1 cellular context compared by ENCODE assay signal in the genomic region with DNA sequence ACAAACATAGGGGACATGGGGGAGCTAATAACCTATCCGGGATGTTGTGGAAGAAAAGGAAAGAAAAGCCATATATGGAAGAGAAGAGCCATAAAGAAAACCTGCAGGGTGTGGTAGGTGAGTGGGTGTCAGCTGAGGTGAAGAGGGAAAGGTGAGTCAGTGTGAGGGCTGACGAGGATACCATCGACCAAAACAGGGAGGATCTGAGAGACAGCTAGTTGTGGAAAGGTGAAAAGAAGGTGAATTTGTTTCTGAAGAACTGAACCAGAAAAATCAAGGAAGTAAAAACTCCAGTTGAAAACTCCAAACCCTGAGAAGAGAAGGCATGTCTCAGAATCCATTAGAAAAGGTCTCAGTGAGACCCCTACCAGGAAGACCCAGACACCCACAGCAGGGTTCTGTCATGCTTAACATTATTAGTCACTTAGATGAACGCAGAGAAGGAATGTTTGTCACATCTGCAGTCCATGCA.
TF ChIP-seq lines count a peak whose summit lies in the region.

No MANE protein-coding gene starts in this region.

TF ChIP-seq in HCT116, 20 proteins besides CTCF, POLR2A, EP300 and RAD21:
- peak; percentile 49; the same call in 1 of the 2 replicates for TF ChIP-seq CBX3 (IDR thresholded peaks at IDR 0.05; ENCODE audit: low read depth)
- TF ChIP-seq EZH2phosphoT487 (IDR thresholded peaks at IDR 0.05; ENCODE audit: borderline replicate concordance), result no peak
- no peak; the same call in 1 of the 2 replicates for TF ChIP-seq ELF1 (IDR thresholded peaks at IDR 0.05; ENCODE audit: borderline replicate concordance, low read depth)
- TF ChIP-seq, protein P1, sequence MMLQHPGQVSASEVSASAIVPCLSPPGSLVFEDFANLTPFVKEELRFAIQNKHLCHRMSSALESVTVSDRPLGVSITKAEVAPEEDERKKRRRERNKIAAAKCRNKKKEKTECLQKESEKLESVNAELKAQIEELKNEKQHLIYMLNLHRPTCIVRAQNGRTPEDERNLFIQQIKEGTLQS (IDR thresholded peaks at IDR 0.05), result peak; percentile 14; the same call in 1 of the 2 replicates
- peak; percentile 89 for TF ChIP-seq EGR1 (IDR thresholded peaks at IDR 0.05; ENCODE audit: low read depth)
- TF ChIP-seq, protein P2, sequence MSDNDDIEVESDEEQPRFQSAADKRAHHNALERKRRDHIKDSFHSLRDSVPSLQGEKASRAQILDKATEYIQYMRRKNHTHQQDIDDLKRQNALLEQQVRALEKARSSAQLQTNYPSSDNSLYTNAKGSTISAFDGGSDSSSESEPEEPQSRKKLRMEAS (IDR thresholded peaks at IDR 0.05), result peak; percentile 29; the same call in 1 of the 2 replicates
- no peak for TF ChIP-seq CEBPB (IDR thresholded peaks at IDR 0.05; ENCODE audit: low read depth)
- peak; percentile 67 for TF ChIP-seq JUND (IDR thresholded peaks at IDR 0.05)
- TF ChIP-seq SP1 (IDR thresholded peaks at IDR 0.05; ENCODE audit: low read depth), result peak; percentile 73
- TF ChIP-seq YY1 (IDR thresholded peaks at IDR 0.05; ENCODE audit: extremely low read depth, insufficient replicate concordance, low read depth, low read length), result no peak
- peak; percentile 96 for TF ChIP-seq SRF (IDR thresholded peaks at IDR 0.05; ENCODE audit: low read depth)
- no peak for TF ChIP-seq ZFX (IDR thresholded peaks at IDR 0.05)
- peak; percentile 66 for TF ChIP-seq FOSL1 (IDR thresholded peaks at IDR 0.05; ENCODE audit: low read depth)
TF ChIP-seq in HCT116: peak in this region for 8.
